8 cellular contexts compared by ENCODE assay signal in genomic region chr1:40712997-40713396, GRCh38. TPM values are rescaled to one million over a fixed set of nuclear protein-coding genes. Genes with fewer than 3 reads are reported as not detected.
DNase-seq lines count a peak whose midpoint lies in the region; ATAC-seq lines count a peak whose summit lies in the region.

No MANE protein-coding gene starts in this region.

- peak overlapping the region; percentile 39 to 77 (median 72) for H3K4me3 Mint-ChIP-seq in CD8-positive, alpha-beta memory T cell
- H3K4me3 Mint-ChIP-seq in activated naive CD8-positive, alpha-beta T cell treated with anti-CD3 and anti-CD28 coated beads, Interleukin-2, amount 10 ng/mL, durations not matched to agents 7 days and 5 days: peak overlapping the region; percentile 76
- H3K4me3 Mint-ChIP-seq in natural killer cell treated with Interleukin-12 subunit alpha and Interleukin-12 subunit beta and Interleukin-15 and Interleukin-18, amount 100 ng/mL, for 72 hours: peak overlapping the region; percentile 72

- H3K27me3 Mint-ChIP-seq in CD8-positive, alpha-beta memory T cell: no peaks in the 10 kb centered on the region
- no peaks in the 10 kb centered on the region for H3K27me3 Mint-ChIP-seq in activated naive CD8-positive, alpha-beta T cell treated with anti-CD3 and anti-CD28 coated beads, Interleukin-2, amount 10 ng/mL, durations not matched to agents 7 days and 5 days
- no peaks in the 10 kb centered on the region for H3K27me3 Mint-ChIP-seq in natural killer cell treated with Interleukin-12 subunit alpha and Interleukin-12 subunit beta and Interleukin-15 and Interleukin-18, amount 100 ng/mL, for 72 hours

- POLR2A ChIA-PET in CD8-positive, alpha-beta memory T cell (lab: Charles Lee): no interaction called here
- POLR2A ChIA-PET in activated naive CD8-positive, alpha-beta T cell treated with anti-CD3 and anti-CD28 coated beads, Interleukin-2, amount 10 ng/mL, durations not matched to agents 7 days and 5 days (lab: Charles Lee): interaction anchor here (0.7 kb wide), 1 partner anchor 23 kb away, joined by 3 read pairs; no protein-coding TSS in a partner anchor

- H3K27ac ChIP-seq in CD8-positive, alpha-beta memory T cell (ENCODE audit: low read depth, low read length): no peak overlapping the region

- peak in 1 of 5 donors; percentile 36 for DNase-seq in CD8-positive, alpha-beta memory T cell
- DNase-seq in Kasumi-1 (lab: John Stamatoyannopoulos, UW) (peak; percentile 60 to 67), H4 (ENCODE audit: low spot score) (no peak), NCI-H2029 treated with DMSO at 0.1 percent for 48 hours (lab: John Stamatoyannopoulos, UW) (no peak)
- no peak for DNase-seq in activated naive CD8-positive, alpha-beta T cell treated with anti-CD3 and anti-CD28 coated beads, Interleukin-2, amount 10 ng/mL, durations not matched to agents 7 days and 5 days
- DNase-seq in natural killer cell treated with Interleukin-12 subunit alpha and Interleukin-12 subunit beta and Interleukin-15 and Interleukin-18, amount 100 ng/mL, for 72 hours (ENCODE audit: low spot score): peak; percentile 65

- peaks cover 4% of the 10 kb centered on the region for H3K36me3 ChIP-seq in CD8-positive, alpha-beta memory T cell (ENCODE audit: insufficient read depth, low read length)

- peaks cover 70 to 87% (median 80%) of the 10 kb centered on the region in 3 donors for H3K4me1 Mint-ChIP-seq in CD8-positive, alpha-beta memory T cell
- peaks cover 45% of the 10 kb centered on the region for H3K4me1 Mint-ChIP-seq in activated naive CD8-positive, alpha-beta T cell treated with anti-CD3 and anti-CD28 coated beads, Interleukin-2, amount 10 ng/mL, durations not matched to agents 7 days and 5 days
- peaks cover 46 to 64% of the 10 kb centered on the region in 2 donors for H3K4me1 Mint-ChIP-seq in natural killer cell treated with Interleukin-12 subunit alpha and Interleukin-12 subunit beta and Interleukin-15 and Interleukin-18, amount 100 ng/mL, for 72 hours (ENCODE audit: low read depth in 2 of 2)

- peak; percentile 21 for ATAC-seq in activated naive CD8-positive, alpha-beta T cell treated with anti-CD3 and anti-CD28 coated beads, Interleukin-2, amount 10 ng/mL, durations not matched to agents 7 days and 5 days (ENCODE audit: low read depth)
- ATAC-seq in natural killer cell treated with Interleukin-12 subunit alpha and Interleukin-12 subunit beta and Interleukin-15 and Interleukin-18, amount 100 ng/mL, for 72 hours: peak; percentile 61 to 71
- ATAC-seq in HG03378 (IDR thresholded peaks at IDR 0.05; ENCODE audit: unreplicated experiment) (no peak), HG02884 (IDR thresholded peaks at IDR 0.05; ENCODE audit: unreplicated experiment) (no peak)

- H3K9me3 Mint-ChIP-seq in CD8-positive, alpha-beta memory T cell: no peaks in the 10 kb centered on the region
- H3K9me3 Mint-ChIP-seq in activated naive CD8-positive, alpha-beta T cell treated with anti-CD3 and anti-CD28 coated beads, Interleukin-2, amount 10 ng/mL, durations not matched to agents 7 days and 5 days: no peaks in the 10 kb centered on the region
- no peaks in the 10 kb centered on the region for H3K9me3 Mint-ChIP-seq in natural killer cell treated with Interleukin-12 subunit alpha and Interleukin-12 subunit beta and Interleukin-15 and Interleukin-18, amount 100 ng/mL, for 72 hours

- H3K9me3 ChIP-seq in CD8-positive, alpha-beta memory T cell (ENCODE audit: low read length): no peaks in the 10 kb centered on the region

- no peaks in the 10 kb centered on the region for H3K27me3 ChIP-seq in CD8-positive, alpha-beta memory T cell (ENCODE audit: insufficient read depth, low read length, poor library complexity, severe bottlenecking)

- peaks cover 52% of the 10 kb centered on the region for H3K4me1 ChIP-seq in CD8-positive, alpha-beta memory T cell (ENCODE audit: insufficient read depth, low read length)

- H3K36me3 Mint-ChIP-seq in CD8-positive, alpha-beta memory T cell: peaks cover 4 to 13% (median 4%) of the 10 kb centered on the region in 3 donors
- peaks cover 23% of the 10 kb centered on the region for H3K36me3 Mint-ChIP-seq in activated naive CD8-positive, alpha-beta T cell treated with anti-CD3 and anti-CD28 coated beads, Interleukin-2, amount 10 ng/mL, durations not matched to agents 7 days and 5 days
- peaks cover 6% of the 10 kb centered on the region for H3K36me3 Mint-ChIP-seq in natural killer cell treated with Interleukin-12 subunit alpha and Interleukin-12 subunit beta and Interleukin-15 and Interleukin-18, amount 100 ng/mL, for 72 hours

- CTCF ChIA-PET in CD8-positive, alpha-beta memory T cell (lab: Charles Lee): no interaction called here

- H3K27ac Mint-ChIP-seq in CD8-positive, alpha-beta memory T cell: peak overlapping the region; percentile 61 to 88 (median 82)
- H3K27ac Mint-ChIP-seq in activated naive CD8-positive, alpha-beta T cell treated with anti-CD3 and anti-CD28 coated beads, Interleukin-2, amount 10 ng/mL, durations not matched to agents 7 days and 5 days: peak overlapping the region; percentile 87
- peak overlapping the region; percentile 82 to 90 for H3K27ac Mint-ChIP-seq in natural killer cell treated with Interleukin-12 subunit alpha and Interleukin-12 subunit beta and Interleukin-15 and Interleukin-18, amount 100 ng/mL, for 72 hours

- no peak overlapping the region for H3K4me3 ChIP-seq in CD8-positive, alpha-beta memory T cell (ENCODE audit: low read length)

RNA-seq across cellular contexts. Expression of gene NFYC, which starts 21.5 kb away (rescaled TPM):
- 10 to 100 TPM; 61.3 to 61.6 TPM for total RNA-seq in CD8-positive, alpha-beta memory T cell
- 51.3 TPM for polyA plus RNA-seq in CD8-positive, alpha-beta memory T cell
- 10 to 100 TPM; 65.0 to 66.6 TPM for total RNA-seq in activated naive CD8-positive, alpha-beta T cell treated with anti-CD3 and anti-CD28 coated beads, Interleukin-2, amount 10 ng/mL, durations not matched to agents 7 days and 5 days
- total RNA-seq in natural killer cell treated with Interleukin-12 subunit alpha and Interleukin-12 subunit beta and Interleukin-15 and Interleukin-18, amount 100 ng/mL, for 72 hours: 10 to 100 TPM; 56.7 to 80.3 TPM
- 30.7 and 45.8 TPM in 2 replicates for total RNA-seq in H4 (2014; rRNA removed; shearing (Covaris generic))

RNA-seq across cellular contexts. Expression of gene RIMS3, which starts 47.5 kb away (rescaled TPM):
- total RNA-seq in CD8-positive, alpha-beta memory T cell: 1 to 10 TPM; 1.4 to 1.7 TPM
- polyA plus RNA-seq in CD8-positive, alpha-beta memory T cell: 5.4 TPM
- total RNA-seq in activated naive CD8-positive, alpha-beta T cell treated with anti-CD3 and anti-CD28 coated beads, Interleukin-2, amount 10 ng/mL, durations not matched to agents 7 days and 5 days: 1 to 10 TPM; 6.9 TPM
- 1 to 10 TPM in 1 of 2 donors, under 1 TPM in 1; 0.62 to 2.0 TPM for total RNA-seq in natural killer cell treated with Interleukin-12 subunit alpha and Interleukin-12 subunit beta and Interleukin-15 and Interleukin-18, amount 100 ng/mL, for 72 hours
- 5.9 and 7.5 TPM in 2 replicates for total RNA-seq in H4 (2014; rRNA removed; shearing (Covaris generic))

Comparison
In these comparisons a context has a peak if more than half of its experiments do, and no peak if none do; other contexts are left out.
1. DNase-seq: peak in Kasumi-1 (2 of 2) and natural killer cell treated with Interleukin-12 subunit alpha and Interleukin-12 subunit beta and Interleukin-15 and Interleukin-18, amount 100 ng/mL, for 72 hours (single experiment); none in activated naive CD8-positive, alpha-beta T cell treated with anti-CD3 and anti-CD28 coated beads, Interleukin-2, amount 10 ng/mL, durations not matched to agents 7 days and 5 days (single experiment), H4 (single experiment) and NCI-H2029 treated with DMSO at 0.1 percent for 48 hours (single experiment).
2. ATAC-seq: peak in activated naive CD8-positive, alpha-beta T cell treated with anti-CD3 and anti-CD28 coated beads, Interleukin-2, amount 10 ng/mL, durations not matched to agents 7 days and 5 days (single experiment) and natural killer cell treated with Interleukin-12 subunit alpha and Interleukin-12 subunit beta and Interleukin-15 and Interleukin-18, amount 100 ng/mL, for 72 hours (2 of 2); none in HG03378 (single experiment) and HG02884 (single experiment).
3. Peak in every context shown above with its lines, with median percentiles within 50 percentile points of each other: H3K27ac Mint-ChIP-seq and H3K4me3 Mint-ChIP-seq.